ENCODE assay signal across 19 cellular contexts in the genomic region with DNA sequence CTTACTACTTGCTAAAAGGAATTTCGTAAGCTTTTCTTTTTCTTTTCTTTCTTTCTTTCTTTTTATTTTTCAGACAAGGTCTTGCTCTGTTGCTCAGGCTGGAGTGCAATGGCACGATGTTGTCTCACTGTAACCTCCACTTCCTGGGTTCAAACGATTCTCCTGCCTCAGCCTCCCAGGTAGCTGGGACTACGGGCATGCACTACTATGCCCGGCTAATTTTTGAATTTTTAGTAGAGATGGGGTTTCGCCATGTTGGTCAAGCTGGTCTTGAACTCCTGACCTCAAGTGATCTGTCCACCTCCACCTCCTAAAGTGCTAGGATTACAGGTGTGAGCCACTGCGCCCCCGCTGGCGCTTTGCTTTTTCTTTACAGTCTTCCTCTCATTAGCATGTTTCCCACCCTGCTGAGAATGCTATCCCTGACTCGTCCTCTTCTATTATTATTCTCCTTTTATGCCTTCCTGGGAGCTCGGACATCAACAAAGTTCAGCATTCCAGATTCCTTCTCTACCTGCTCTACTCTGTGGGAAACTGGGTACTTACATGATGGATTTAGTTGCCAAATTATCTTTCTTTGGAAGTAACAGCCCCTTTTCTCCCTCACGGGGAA. TPM values are rescaled to one million over a fixed set of nuclear protein-coding genes. Genes with fewer than 3 reads are reported as not detected.
A peak's percentile ranks its signal among the peaks of the same experiment; 100 is the strongest.
DNase-seq lines count a peak whose midpoint lies in the region; ATAC-seq, FAIRE-seq and TF ChIP-seq lines count a peak whose summit lies in the region.
"Had no signal": no experiment of that assay in that cellular context is flagged by ENCODE, and none has a peak within 500 bp of the region (broad histone marks: within the 10 kb centered on the region; RNA-seq: fewer than 3 reads in every experiment).

No MANE protein-coding gene starts in this region.

- no peak for DNase-seq in GM12878 (ENCODE audit: low read depth, low spot score)
- DNase-seq in natural killer cell treated with Interleukin-12 subunit alpha and Interleukin-12 subunit beta and Interleukin-15 and Interleukin-18, amount 100 ng/mL, for 72 hours (ENCODE audit: low spot score) = no peak
- no peak for DNase-seq in left lung
- no peak for DNase-seq in uterus
- DNase-seq: amniotic stem cell; CD4-positive, alpha-beta memory T cell; cerebellar nuclear complex; foreskin melanocyte; MG63; NCI-H2029 treated with DMSO at 0.1 percent for 48 hours; NCI-H524 treated with DMSO at 0.1 percent for 48 hours had no signal

- TF ChIP-seq EP300 in GM12878 (IDR thresholded peaks at IDR 0.05; ENCODE audit: borderline replicate concordance in 1 of 2, control insufficient read depth in 1 of 2, low read depth in 2 of 2, low read length in 2 of 2) = no peak

- peak overlapping the region in 1 of 2 donors; percentile 83 for H3K27ac Mint-ChIP-seq in natural killer cell treated with Interleukin-12 subunit alpha and Interleukin-12 subunit beta and Interleukin-15 and Interleukin-18, amount 100 ng/mL, for 72 hours
- H3K27ac Mint-ChIP-seq: stimulated activated effector memory CD8-positive, alpha-beta T cell treated with anti-CD3 and anti-CD28 coated beads, Interleukin-12 subunit alpha, Interleukin-12 subunit beta, amount 100 ng/mL, for 72 hours had no signal

- no peaks in the 10 kb centered on the region for H3K9me3 Mint-ChIP-seq in natural killer cell treated with Interleukin-12 subunit alpha and Interleukin-12 subunit beta and Interleukin-15 and Interleukin-18, amount 100 ng/mL, for 72 hours
- H3K9me3 Mint-ChIP-seq: CD4-positive, alpha-beta memory T cell; stimulated activated effector memory CD8-positive, alpha-beta T cell treated with anti-CD3 and anti-CD28 coated beads, Interleukin-12 subunit alpha, Interleukin-12 subunit beta, amount 100 ng/mL, for 72 hours had no signal

- 0 out of 2 replicates have a peak overlapping the region, but pooled peaks have one; percentile 36 for H3K9ac ChIP-seq in HUES48 (ENCODE audit: low read depth, low read length)
- H3K9ac ChIP-seq in GM12878 (ENCODE audit: control insufficient read depth, insufficient read depth, low read length) = no peak overlapping the region
- H3K9ac ChIP-seq: parathyroid adenoma had no signal

- H3K9me2 ChIP-seq in DOHH2 (replicated peaks; ENCODE audit: control insufficient read depth, low read length) = no peaks in the 10 kb centered on the region

- H3K79me2 ChIP-seq in DOHH2 (ENCODE audit: control insufficient read depth, low read length) (peaks cover 95% of the 10 kb centered on the region), GM12878 (ENCODE audit: control insufficient read depth, insufficient read depth, low read length) (peaks cover 94% of the 10 kb centered on the region)

- no peak overlapping the region for H3K27ac ChIP-seq in DOHH2 (ENCODE audit: low read depth, low read length)
- H3K27ac ChIP-seq in HUES48 (ENCODE audit: low read depth, low read length) = peak overlapping the region; percentile 99
- no peak overlapping the region for H3K27ac ChIP-seq in GM12878 (ENCODE audit: control insufficient read depth, insufficient read depth)
- H3K27ac ChIP-seq in left lung = no peak overlapping the region
- H3K27ac ChIP-seq in uterus = no peak overlapping the region
- H3K27ac ChIP-seq: parathyroid adenoma, skin epidermis had no signal

- FAIRE-seq in GM12878 (lab: Jason Lieb, UNC) = no peak
- FAIRE-seq: G401.6, islet of Langerhans had no signal

- H3K9me3 ChIP-seq in DOHH2 (ENCODE audit: control insufficient read depth, insufficient read depth, low read length) (no peaks in the 10 kb centered on the region), HUES48 (ENCODE audit: control insufficient read depth, insufficient read depth, low read length) (no peaks in the 10 kb centered on the region), GM12878 (replicated peaks; ENCODE audit: control insufficient read depth, insufficient read depth, low read length) (no peaks in the 10 kb centered on the region), left lung (no peaks in the 10 kb centered on the region), uterus (no peaks in the 10 kb centered on the region)
- H3K9me3 ChIP-seq: MG63 had no signal

- peaks cover 32 to 43% of the 10 kb centered on the region in 2 donors for H3K4me1 Mint-ChIP-seq in natural killer cell treated with Interleukin-12 subunit alpha and Interleukin-12 subunit beta and Interleukin-15 and Interleukin-18, amount 100 ng/mL, for 72 hours (ENCODE audit: low read depth in 2 of 2)

- no TSS peak for BruUV-seq in GM12878 (replicated peaks; lab: Mats Ljungman, UMichigan)

- CTCF ChIA-PET in GM12878 (lab: Yijun Ruan, JAX) = interaction anchor here (0.8 to 3.3 kb wide), 7 partner anchors 12 to 1169 kb away, joined by 3 to 25 read pairs (median 3); no protein-coding TSS in a partner anchor

- H3K4me3 ChIP-seq in DOHH2 (ENCODE audit: low read length) (no peak overlapping the region), HUES48 (ENCODE audit: low read depth, low read length) (peak overlapping the region; percentile 50), GM12878 (peak overlapping the region; percentile 41), left lung (no peak overlapping the region), uterus (no peak overlapping the region)
- H3K4me3 ChIP-seq: MG63, skin epidermis had no signal

- intact Hi-C loops in GM12878 (cut with micrococcal nuclease; ENCODE audit: unreplicated experiment) = no loop called here
- intact Hi-C loops in left lung (cut with DNase I) = no loop called here
- intact Hi-C loops in uterus (cut with DNase I; ENCODE audit: low total_unique reads) = no loop called here

- in situ Hi-C loops in GM12878 (cut with MboI) = no loop called here

- peaks cover under 1% of the 10 kb centered on the region; the same call in 1 of the 2 replicates for H3F3A ChIP-seq in DOHH2 (ENCODE audit: control insufficient read depth, insufficient read depth)

- H3K27me3 ChIP-seq in DOHH2 (ENCODE audit: control insufficient read depth, low read length) (no peaks in the 10 kb centered on the region), HUES48 (ENCODE audit: control insufficient read depth, insufficient read depth, low read length) (no peaks in the 10 kb centered on the region), GM12878 (replicated peaks in 1 of 2; ENCODE audit: control insufficient read depth in 2 of 2, insufficient read depth in 2 of 2, low read length in 1 of 2) (no peaks in the 10 kb centered on the region), left lung (no peaks in the 10 kb centered on the region), uterus (no peaks in the 10 kb centered on the region)
- H3K27me3 ChIP-seq: MG63 had no signal

- H3K4me2 ChIP-seq in DOHH2 (ENCODE audit: low read length) (peak overlapping the region; percentile 33), GM12878 (ENCODE audit: control insufficient read depth, insufficient read depth) (peak overlapping the region; percentile 58)

- TF ChIP-seq CTCF in DOHH2 (IDR thresholded peaks at IDR 0.05; ENCODE audit: low read depth, low read length, poor library complexity, severe bottlenecking) = no peak
- no peak for TF ChIP-seq CTCF in GM12878 (IDR thresholded peaks at IDR 0.05 in 2 of 3, conservative IDR thresholded peaks at IDR 0.05 in 1 of 3; ENCODE audit: control insufficient read depth in 2 of 3, extremely low read depth in 1 of 3, insufficient read depth in 1 of 3, low read depth in 3 of 3, low read length in 3 of 3)
- no peak for TF ChIP-seq CTCF in left lung (IDR thresholded peaks at IDR 0.05)
- TF ChIP-seq CTCF in uterus (IDR thresholded peaks at IDR 0.05) = no peak

- POLR2A ChIA-PET in GM12878 (lab: Charles Lee) = interaction anchor here (0.6 to 2.0 kb wide), 5 partner anchors 10 to 70 kb away, joined by 3 to 6 read pairs (median 3); no protein-coding TSS in a partner anchor

- peaks cover 78% of the 10 kb centered on the region for H3K36me3 ChIP-seq in DOHH2 (ENCODE audit: control insufficient read depth, low read length)
- H3K36me3 ChIP-seq in HUES48 (ENCODE audit: control insufficient read depth, insufficient read depth, low read length) = peaks cover 24% of the 10 kb centered on the region
- H3K36me3 ChIP-seq in GM12878 (ENCODE audit: control insufficient read depth in 2 of 2, insufficient read depth in 2 of 2, low read length in 1 of 2) = no peaks in the 10 kb centered on the region; a peak in 2 of 4 replicates
- H3K36me3 ChIP-seq in left lung = peaks cover 0 to 13% of the 10 kb centered on the region in 2 donors
- H3K36me3 ChIP-seq in uterus = no peaks in the 10 kb centered on the region

- SMC1A ChIA-PET in GM12878 (lab: Charles Lee; ENCODE audit: uncharacterized antibody, unreplicated experiment) = interaction anchor here (0.6 to 5.2 kb wide), 17 partner anchors 10 to 967 kb away, joined by 3 to 29 read pairs (median 4); no protein-coding TSS in a partner anchor

- ATAC-seq in GM12878 (no peak), GM18907 (IDR thresholded peaks at IDR 0.05; ENCODE audit: unreplicated experiment) (no peak), left lung (no peak)
- no peak for ATAC-seq in natural killer cell treated with Interleukin-12 subunit alpha and Interleukin-12 subunit beta and Interleukin-15 and Interleukin-18, amount 100 ng/mL, for 72 hours
- ATAC-seq: stimulated activated effector memory CD8-positive, alpha-beta T cell treated with anti-CD3 and anti-CD28 coated beads, Interleukin-12 subunit alpha, Interleukin-12 subunit beta, amount 100 ng/mL, for 72 hours had no signal

- no peak for TF ChIP-seq RAD21 in GM12878 (IDR thresholded peaks at IDR 0.05; ENCODE audit: insufficient read depth, low read depth, low read length)

- H4K20me1 ChIP-seq in DOHH2 (ENCODE audit: control insufficient read depth, insufficient read depth, low read depth, low read length) (peaks cover 24% of the 10 kb centered on the region), GM12878 (ENCODE audit: control insufficient read depth, insufficient read depth) (no peaks in the 10 kb centered on the region)

- H3K4me1 ChIP-seq in DOHH2 (ENCODE audit: control insufficient read depth, low read length) = peaks cover 62% of the 10 kb centered on the region
- peaks cover 36% of the 10 kb centered on the region for H3K4me1 ChIP-seq in HUES48 (ENCODE audit: control insufficient read depth, insufficient read depth, low read length)
- H3K4me1 ChIP-seq in GM12878 (ENCODE audit: control insufficient read depth, insufficient read depth, low read length) = peaks cover 9% of the 10 kb centered on the region
- peaks cover 0 to 33% of the 10 kb centered on the region in 2 donors for H3K4me1 ChIP-seq in left lung
- peaks cover 0 to 5% of the 10 kb centered on the region in 2 donors for H3K4me1 ChIP-seq in uterus

- H3K36me3 Mint-ChIP-seq in natural killer cell treated with Interleukin-12 subunit alpha and Interleukin-12 subunit beta and Interleukin-15 and Interleukin-18, amount 100 ng/mL, for 72 hours = peaks cover 10% of the 10 kb centered on the region

- RAD21 ChIA-PET in GM12878 (lab: Charles Lee; ENCODE audit: unreplicated experiment) = interaction anchor here (1.3 kb wide), 1 partner anchor 16 kb away, joined by 3 read pairs; no protein-coding TSS in a partner anchor

- no peak overlapping the region for H2AFZ ChIP-seq in GM12878 (ENCODE audit: control insufficient read depth, low read depth, low read length)
- H2AFZ ChIP-seq: parathyroid adenoma had no signal

- 95% methylated on average over 12 of the region's 12 CpGs for WGBS in GM12878 (ENCODE audit: insufficient coverage, insufficient replicate concordance, low lambda C conversion rate, missing lambda C conversion rate)

- no peaks in the 10 kb centered on the region for H3K27me3 Mint-ChIP-seq in natural killer cell treated with Interleukin-12 subunit alpha and Interleukin-12 subunit beta and Interleukin-15 and Interleukin-18, amount 100 ng/mL, for 72 hours
- H3K27me3 Mint-ChIP-seq: CD4-positive, alpha-beta memory T cell had no signal

- TF ChIP-seq POLR2A in GM12878 (IDR thresholded peaks at IDR 0.05; ENCODE audit: low read depth, low read length) (no peak), uterus (IDR thresholded peaks at IDR 0.05) (no peak)

- peak overlapping the region; percentile 53 for H3K4me3 Mint-ChIP-seq in natural killer cell treated with Interleukin-12 subunit alpha and Interleukin-12 subunit beta and Interleukin-15 and Interleukin-18, amount 100 ng/mL, for 72 hours
- H3K4me3 Mint-ChIP-seq: stimulated activated effector memory CD8-positive, alpha-beta T cell treated with anti-CD3 and anti-CD28 coated beads, Interleukin-12 subunit alpha, Interleukin-12 subunit beta, amount 100 ng/mL, for 72 hours had no signal

RNA-seq across cellular contexts. Expression of a gene that starts 3.1 kb away (rescaled TPM):
- 224 and 245 TPM in 2 replicates for total RNA-seq in GM12878 (2013; cell fraction: nucleolus; rRNA removed)
- total RNA-seq in GM12878 (2014; rRNA removed) (153 and 160 TPM in 2 replicates), GM12878 (2014; rRNA removed; fragmentation: Illumina TruSeq; extraction: Trizol) (114 and 123 TPM in 2 replicates), GM12878 (2021) (237 and 261 TPM in 2 replicates), left lung (10 to 100 TPM; 51.7 to 69.6 TPM), uterus (100 to 1,000 TPM in 1 of 4 donors, 10 to 100 TPM in 3; 13.5 to 145 (median 50.0) TPM)
- polyA plus RNA-seq in GM12878 (2011; ENCODE audit: low read depth) = 70.5 TPM
- polyA plus RNA-seq in GM12878 (2011; rRNA removed) (81.9 and 99.3 TPM in 2 replicates), GM12878 (2014; fragmentation: Illumina TruSeq; extraction: Trizol) (210 TPM in 2 replicates), GM12878 (2014; fragmentation: Nextera tagmentation; extraction: Ambion mirVana) (100 to 1,000 TPM; 140 to 177 TPM), GM12878 (2014; rRNA removed) (169 and 181 TPM in 2 replicates), GM12878 (2016; fragmentation: Nextera tagmentation; extraction: Ambion mirVana) (100 to 1,000 TPM; 301 to 310 TPM)
- polyA plus RNA-seq in GM12878 (2011; cell fraction: cytosol; rRNA removed) = 95.3 and 103 TPM in 2 replicates
- 103 and 135 TPM in 2 replicates for polyA plus RNA-seq in GM12878 (2011; cell fraction: nucleus; rRNA removed)
- polyA plus RNA-seq in GM12878 (2012) = 100 and 109 TPM in 2 replicates
- polyA minus RNA-seq in GM12878 (2011; rRNA and poly(A)+ RNA removed) = 130 and 154 TPM in 2 replicates
- 96.6 and 126 TPM in 2 replicates for polyA minus RNA-seq in GM12878 (2011; cell fraction: cytosol; rRNA and poly(A)+ RNA removed)
- 71.6 and 111 TPM in 2 replicates for polyA minus RNA-seq in GM12878 (2011; cell fraction: nucleus; rRNA and poly(A)+ RNA removed)
- total RNA-seq in natural killer cell treated with Interleukin-12 subunit alpha and Interleukin-12 subunit beta and Interleukin-15 and Interleukin-18, amount 100 ng/mL, for 72 hours = 100 to 1,000 TPM; 165 to 297 TPM

Comparison
In these comparisons a context has a peak if more than half of its experiments do, and no peak if none do; other contexts are left out.
1. H3K4me3 ChIP-seq: peak in HUES48 (single experiment) and GM12878 (single experiment); none in DOHH2 (single experiment), left lung (0 of 2) and uterus (0 of 2).